8 cellular contexts compared by ENCODE assay signal in the genomic region with DNA sequence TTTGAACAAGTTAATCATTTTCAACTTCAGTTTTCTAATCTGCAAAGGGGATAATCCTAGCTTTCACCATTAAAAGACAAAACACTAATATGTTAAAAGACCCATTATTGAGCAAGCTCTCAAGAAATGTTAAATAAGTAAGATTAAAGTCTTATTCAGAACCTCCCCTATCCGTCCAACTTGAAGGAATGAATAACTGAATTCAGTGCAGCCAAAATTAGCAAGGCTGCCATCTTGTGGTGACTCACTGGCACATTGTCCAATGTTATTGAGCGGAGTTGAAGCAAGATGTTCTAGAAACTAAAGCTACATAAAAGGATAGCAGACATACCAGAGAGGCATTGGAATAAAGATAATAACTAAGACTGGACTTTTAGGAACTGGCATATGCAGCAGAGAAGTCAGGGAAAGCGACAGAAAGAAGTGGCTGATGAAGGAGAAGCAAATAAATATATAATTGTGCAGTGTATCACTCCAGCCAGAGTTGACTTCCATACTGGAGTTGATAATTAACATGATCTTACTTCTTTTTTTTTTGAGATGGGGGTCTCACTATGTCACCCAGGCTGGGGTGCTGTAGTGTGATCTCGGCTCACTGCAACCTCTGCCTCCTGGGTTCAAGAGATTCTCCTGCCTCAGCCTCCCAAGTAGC. TPM values are rescaled to one million over a fixed set of nuclear protein-coding genes. Genes with fewer than 3 reads are reported as not detected.
A peak's percentile ranks its signal among the peaks of the same experiment; 100 is the strongest.
DNase-seq lines count a peak whose midpoint lies in the region; ATAC-seq and TF ChIP-seq lines count a peak whose summit lies in the region.

No MANE protein-coding gene starts in this region.

- no peaks in the 10 kb centered on the region for H4K20me1 ChIP-seq in neural cell (ENCODE audit: insufficient read depth)

- TF ChIP-seq EP300 in neural cell (conservative IDR thresholded peaks at IDR 0.05; ENCODE audit: poor library complexity, severe bottlenecking) = no peak

- H3K9me3 Mint-ChIP-seq in CD14-positive monocyte = no peaks in the 10 kb centered on the region
- no peaks in the 10 kb centered on the region for H3K9me3 Mint-ChIP-seq in activated CD4-positive, alpha-beta memory T cell treated with anti-CD3 and anti-CD28 coated beads for 36 hours

- H3K9me3 ChIP-seq in neural cell (ENCODE audit: low read length) = no peaks in the 10 kb centered on the region

- no peaks in the 10 kb centered on the region for H3K36me3 Mint-ChIP-seq in CD14-positive monocyte
- no peaks in the 10 kb centered on the region for H3K36me3 Mint-ChIP-seq in activated CD4-positive, alpha-beta memory T cell treated with anti-CD3 and anti-CD28 coated beads for 36 hours

- no peak overlapping the region for H3K4me3 Mint-ChIP-seq in CD14-positive monocyte
- no peak overlapping the region for H3K4me3 Mint-ChIP-seq in activated CD4-positive, alpha-beta memory T cell treated with anti-CD3 and anti-CD28 coated beads for 36 hours

- peak overlapping the region in 3 of 7 donors; percentile 16 to 35 (median 26) for H3K27ac Mint-ChIP-seq in CD14-positive monocyte
- H3K27ac Mint-ChIP-seq in activated CD4-positive, alpha-beta memory T cell treated with anti-CD3 and anti-CD28 coated beads for 36 hours = no peak overlapping the region

- no peaks in the 10 kb centered on the region for H3K9me2 ChIP-seq in neural cell (ENCODE audit: insufficient read depth, low read length)

- CTCF ChIA-PET in activated CD4-positive, alpha-beta memory T cell treated with anti-CD3 and anti-CD28 coated beads for 36 hours (lab: Charles Lee) = interaction anchor here (0.6 to 6.4 kb wide), 27 partner anchors 10 to 375 kb away, joined by 3 to 79 read pairs (median 4); a partner anchor contains a TSS

- H3K27ac ChIP-seq in neural cell (ENCODE audit: low read length) = no peak overlapping the region

- H3K27me3 ChIP-seq in H7 (ENCODE audit: control insufficient read depth, insufficient read depth, low read length) (no peaks in the 10 kb centered on the region; the same call in 1 of the 2 replicates), neural cell (ENCODE audit: insufficient read depth, low read depth, low read length) (no peaks in the 10 kb centered on the region)

- intact Hi-C loops in CD14-positive monocyte (cut with micrococcal nuclease) = loop anchor here in 1 of 2 donors (10.0 kb wide), 1 partner anchor 48 kb away; no protein-coding TSS in a partner anchor
- intact Hi-C loops in activated CD4-positive, alpha-beta memory T cell treated with anti-CD3 and anti-CD28 coated beads for 36 hours (cut with micrococcal nuclease) = loop anchor here (1.0 to 2.0 kb wide), 2 partner anchors 114 to 215 kb away; no protein-coding TSS in a partner anchor

- H3K4me3 ChIP-seq in H7 (ENCODE audit: insufficient read depth, low read depth, low read length) (no peak overlapping the region), neural cell (ENCODE audit: low read length) (no peak overlapping the region)

- peak; percentile 54 for ATAC-seq in esophagus mucosa
- ATAC-seq in HG02678 (IDR thresholded peaks at IDR 0.05; ENCODE audit: unreplicated experiment) = no peak

- no peaks in the 10 kb centered on the region for H3F3A ChIP-seq in neural cell (ENCODE audit: insufficient read depth, low read length, poor library complexity, severe bottlenecking)

- no peaks in the 10 kb centered on the region for H3K36me3 ChIP-seq in H7 (replicated peaks; ENCODE audit: control insufficient read depth, insufficient read depth, low read length)
- H3K36me3 ChIP-seq in neural cell (ENCODE audit: insufficient read depth, low read length) = no peaks in the 10 kb centered on the region

- H3K27me3 Mint-ChIP-seq in CD14-positive monocyte (ENCODE audit: low read depth in 3 of 3) = peaks cover 0 to 1% (median 0%) of the 10 kb centered on the region in 3 donors
- H3K27me3 Mint-ChIP-seq in activated CD4-positive, alpha-beta memory T cell treated with anti-CD3 and anti-CD28 coated beads for 36 hours = no peaks in the 10 kb centered on the region

- no peak overlapping the region for H3K9ac ChIP-seq in neural cell (ENCODE audit: low read length)

- TF ChIP-seq CTCF in CD14-positive monocyte (IDR thresholded peaks at IDR 0.05) = peak; percentile 74
- TF ChIP-seq CTCF in neural cell (IDR thresholded peaks at IDR 0.05; ENCODE audit: poor library complexity, severe bottlenecking) = peak; percentile 82

- no peak overlapping the region for H3K4me2 ChIP-seq in neural cell (ENCODE audit: low read length)

- peak; percentile 75 for TF ChIP-seq RAD21 in neural cell (conservative IDR thresholded peaks at IDR 0.05)

- H3K4me1 Mint-ChIP-seq in CD14-positive monocyte = peaks cover 53% of the 10 kb centered on the region
- peaks cover 26% of the 10 kb centered on the region for H3K4me1 Mint-ChIP-seq in activated CD4-positive, alpha-beta memory T cell treated with anti-CD3 and anti-CD28 coated beads for 36 hours (ENCODE audit: low read depth)

- DNase-seq in CD14-positive monocyte (ENCODE audit: low spot score) (no peak), H7 (peak; percentile 46), NCI-H526 (lab: John Stamatoyannopoulos, UW) (peak; percentile 25 to 79), NCI-H128 (lab: John Stamatoyannopoulos, UW; ENCODE audit: unreplicated experiment) (no peak)
- peak; percentile 61 for DNase-seq in activated CD4-positive, alpha-beta memory T cell treated with anti-CD3 and anti-CD28 coated beads for 36 hours

- no peaks in the 10 kb centered on the region for H3K79me2 ChIP-seq in neural cell (replicated peaks; ENCODE audit: insufficient read depth, low read length)

- POLR2A ChIA-PET in activated CD4-positive, alpha-beta memory T cell treated with anti-CD3 and anti-CD28 coated beads for 36 hours (lab: Charles Lee) = interaction anchor here (0.7 to 0.8 kb wide), 2 partner anchors 12 to 72 kb away, joined by 3 read pairs; no protein-coding TSS in a partner anchor

- no peak overlapping the region for H2AFZ ChIP-seq in neural cell (ENCODE audit: low read depth, low read length)

TF ChIP-seq in neural cell, 6 proteins besides CTCF, POLR2A, EP300 and RAD21:
- TF ChIP-seq SMC3 (conservative IDR thresholded peaks at IDR 0.05; ENCODE audit: poor library complexity) (peak; percentile 84), EZH2 (IDR thresholded peaks at IDR 0.05; ENCODE audit: borderline replicate concordance, insufficient read depth, low read length, poor library complexity, severe bottlenecking) (no peak)
- TF ChIP-seq, protein P1, sequence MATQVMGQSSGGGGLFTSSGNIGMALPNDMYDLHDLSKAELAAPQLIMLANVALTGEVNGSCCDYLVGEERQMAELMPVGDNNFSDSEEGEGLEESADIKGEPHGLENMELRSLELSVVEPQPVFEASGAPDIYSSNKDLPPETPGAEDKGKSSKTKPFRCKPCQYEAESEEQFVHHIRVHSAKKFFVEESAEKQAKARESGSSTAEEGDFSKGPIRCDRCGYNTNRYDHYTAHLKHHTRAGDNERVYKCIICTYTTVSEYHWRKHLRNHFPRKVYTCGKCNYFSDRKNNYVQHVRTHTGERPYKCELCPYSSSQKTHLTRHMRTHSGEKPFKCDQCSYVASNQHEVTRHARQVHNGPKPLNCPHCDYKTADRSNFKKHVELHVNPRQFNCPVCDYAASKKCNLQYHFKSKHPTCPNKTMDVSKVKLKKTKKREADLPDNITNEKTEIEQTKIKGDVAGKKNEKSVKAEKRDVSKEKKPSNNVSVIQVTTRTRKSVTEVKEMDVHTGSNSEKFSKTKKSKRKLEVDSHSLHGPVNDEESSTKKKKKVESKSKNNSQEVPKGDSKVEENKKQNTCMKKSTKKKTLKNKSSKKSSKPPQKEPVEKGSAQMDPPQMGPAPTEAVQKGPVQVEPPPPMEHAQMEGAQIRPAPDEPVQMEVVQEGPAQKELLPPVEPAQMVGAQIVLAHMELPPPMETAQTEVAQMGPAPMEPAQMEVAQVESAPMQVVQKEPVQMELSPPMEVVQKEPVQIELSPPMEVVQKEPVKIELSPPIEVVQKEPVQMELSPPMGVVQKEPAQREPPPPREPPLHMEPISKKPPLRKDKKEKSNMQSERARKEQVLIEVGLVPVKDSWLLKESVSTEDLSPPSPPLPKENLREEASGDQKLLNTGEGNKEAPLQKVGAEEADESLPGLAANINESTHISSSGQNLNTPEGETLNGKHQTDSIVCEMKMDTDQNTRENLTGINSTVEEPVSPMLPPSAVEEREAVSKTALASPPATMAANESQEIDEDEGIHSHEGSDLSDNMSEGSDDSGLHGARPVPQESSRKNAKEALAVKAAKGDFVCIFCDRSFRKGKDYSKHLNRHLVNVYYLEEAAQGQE (IDR thresholded peaks at IDR 0.05; ENCODE audit: borderline replicate concordance) = no peak

RNA-seq across cellular contexts. Expression of a gene that starts 8.2 kb away (rescaled TPM):
- 100 to 1,000 TPM; 876 to 941 TPM for polyA plus RNA-seq in CD14-positive monocyte
- total RNA-seq in H7 (2014; rRNA removed; shearing (Covaris generic)) = 386 and 432 TPM in 2 replicates
- 100 to 1,000 TPM; 616 to 633 TPM for total RNA-seq in activated CD4-positive, alpha-beta memory T cell treated with anti-CD3 and anti-CD28 coated beads for 36 hours
- 240 TPM for total RNA-seq in esophagus mucosa
- 162 and 168 TPM in 2 replicates for polyA plus RNA-seq in neural cell
- 149 and 158 TPM in 2 replicates for polyA minus RNA-seq in neural cell

Comparison
In these comparisons a context has a peak if more than half of its experiments do, and no peak if none do; other contexts are left out.
1. DNase-seq: peak in H7 (single experiment), NCI-H526 (2 of 2) and activated CD4-positive, alpha-beta memory T cell treated with anti-CD3 and anti-CD28 coated beads for 36 hours (single experiment); none in CD14-positive monocyte (single experiment) and NCI-H128 (single experiment).